In genomic region chr5:159971931-159972461, GRCh38 we compare ENCODE assay signal across 9 cellular contexts.
A peak's percentile ranks its signal among the peaks of the same experiment; 100 is the strongest.
DNase-seq lines count a peak whose midpoint lies in the region; TF ChIP-seq lines count a peak whose summit lies in the region.
"Had no signal": no experiment of that assay in that cellular context is flagged by ENCODE, and none has a peak within 500 bp of the region (broad histone marks: within the 10 kb centered on the region; RNA-seq: fewer than 3 reads in every experiment).

No MANE protein-coding gene starts in this region.

- H3K4me1 ChIP-seq in HUES48 (ENCODE audit: control insufficient read depth, insufficient read depth, low read length) (peaks cover 4% of the 10 kb centered on the region; the same call in 1 of the 2 replicates), iPS-18a (ENCODE audit: control insufficient read depth, low read depth, low read length) (no peaks in the 10 kb centered on the region)

- no peak overlapping the region for H3K9ac ChIP-seq in HUES48 (ENCODE audit: low read depth, low read length)
- H3K9ac ChIP-seq in iPS-18a (ENCODE audit: low read length), result no peak overlapping the region

- peak overlapping the region; percentile 58; the same call in 1 of the 2 replicates for H3K4me3 ChIP-seq in HUES48 (ENCODE audit: low read depth, low read length)
- peak overlapping the region; percentile 20 for H3K4me3 ChIP-seq in astrocyte of the spinal cord (ENCODE audit: low read depth, low read length)
- H3K4me3 ChIP-seq in iPS-18a (ENCODE audit: low read length), result peak overlapping the region; percentile 44
- H3K4me3 ChIP-seq in skeletal muscle cell (ENCODE audit: low read depth, low read length), result peak overlapping the region; percentile 34

- in situ Hi-C loops in astrocyte of the spinal cord (cut with HindIII; ENCODE audit: low sequenced_read_pairs), result no loop called here

- no peak for TF ChIP-seq CTCF in astrocyte of the spinal cord (IDR thresholded peaks at IDR 0.05; ENCODE audit: low read depth, low read length)

- peaks cover 41% of the 10 kb centered on the region for H3K27me3 ChIP-seq in HUES48 (ENCODE audit: control insufficient read depth, insufficient read depth, low read length)
- H3K27me3 ChIP-seq in iPS-18a (ENCODE audit: control insufficient read depth, insufficient read depth, low read length), result peaks cover 43% of the 10 kb centered on the region

- H3K36me3 ChIP-seq in HUES48 (ENCODE audit: control insufficient read depth, insufficient read depth, low read length) (no peaks in the 10 kb centered on the region), iPS-18a (ENCODE audit: control insufficient read depth, low read depth, low read length) (no peaks in the 10 kb centered on the region)

- DNase-seq in astrocyte of the spinal cord (ENCODE audit: low read depth, low spot score) (no peak), skeletal muscle cell (ENCODE audit: low read depth) (no peak), HuH-7.5 (ENCODE audit: low spot score) (no peak), 8988T (no peak), caudate nucleus (lab: John Stamatoyannopoulos, UW) (no peak), medulla oblongata (ENCODE audit: extremely low spot score) (no peak)
- DNase-seq: kidney glomerular epithelial cell had no signal

- no peak overlapping the region for H3K27ac ChIP-seq in HUES48 (ENCODE audit: low read depth, low read length)
- no peak overlapping the region for H3K27ac ChIP-seq in iPS-18a (ENCODE audit: low read length)
- no peak overlapping the region for H3K27ac ChIP-seq in caudate nucleus (ENCODE audit: low read depth, low read length)

- no peaks in the 10 kb centered on the region for H3K9me3 ChIP-seq in HUES48 (ENCODE audit: control insufficient read depth, insufficient read depth, low read length)
- no peaks in the 10 kb centered on the region for H3K9me3 ChIP-seq in iPS-18a (ENCODE audit: control insufficient read depth, low read depth, low read length)
